In genomic region chr14:60222820-60223219, GRCh38 we compare ENCODE assay signal across 11 cellular contexts. TPM values are rescaled to one million over a fixed set of nuclear protein-coding genes. Genes with fewer than 3 reads are reported as not detected.
A peak's percentile ranks its signal among the peaks of the same experiment; 100 is the strongest.
DNase-seq lines count a peak whose midpoint lies in the region; ATAC-seq, FAIRE-seq and TF ChIP-seq lines count a peak whose summit lies in the region.
"Had no signal": no experiment of that assay in that cellular context is flagged by ENCODE, and none has a peak within 500 bp of the region (broad histone marks: within the 10 kb centered on the region; RNA-seq: fewer than 3 reads in every experiment).

No MANE protein-coding gene starts in this region.

- H3K79me2 ChIP-seq in HepG2 (ENCODE audit: insufficient read depth, low read length), result no peaks in the 10 kb centered on the region

- whole genome bisulfite sequencing in liver, result 32% methylated on average over 4 of the region's 4 CpGs
- 63% methylated on average over 2 of the region's 4 CpGs for WGBS in HepG2 (ENCODE audit: low lambda C conversion rate)
- WGBS in lung, 2 donors, result 68 to 84% methylated on average over 4 of the region's 4 CpGs

- no peak overlapping the region for H3K27ac Mint-ChIP-seq in stimulated activated memory B cell treated with anti-CD40 and anti-IgM and Interleukin-4, amounts not matched to agents 10 μg/mL and 1 μg/mL and 100 μg/mL, for 72 hours
- H3K27ac Mint-ChIP-seq: activated CD4-positive, alpha-beta memory T cell treated with anti-CD3 and anti-CD28 coated beads, Interleukin-2, amount 10 ng/mL, durations not matched to agents 7 days and 5 days; activated naive CD4-positive, alpha-beta T cell treated with anti-CD3 and anti-CD28 coated beads, Interleukin-2, amount 10 ng/mL, durations not matched to agents 7 days and 5 days had no signal

- H3K27me3 Mint-ChIP-seq in stimulated activated memory B cell treated with anti-CD40 and anti-IgM and Interleukin-4, amounts not matched to agents 10 μg/mL and 1 μg/mL and 100 μg/mL, for 72 hours, result no peaks in the 10 kb centered on the region
- H3K27me3 Mint-ChIP-seq: activated CD4-positive, alpha-beta memory T cell treated with anti-CD3 and anti-CD28 coated beads, Interleukin-2, amount 10 ng/mL, durations not matched to agents 7 days and 5 days had no signal

- TF ChIP-seq POLR2A in HepG2 (IDR thresholded peaks at IDR 0.05; ENCODE audit: insufficient read depth in 1 of 2, low read depth in 2 of 2, low read length in 2 of 2), result no peak

- no peak overlapping the region for H2AFZ ChIP-seq in HepG2 (ENCODE audit: low read length)

- POLR2A ChIA-PET in HepG2 (lab: Yijun Ruan, JAX), result no interaction called here

- CTCF ChIA-PET in HepG2 (lab: Yijun Ruan, JAX; ENCODE audit: low intra/inter-chr PET ratio, low total read pairs), result no interaction called here

- no peaks in the 10 kb centered on the region for H3K27me3 ChIP-seq in liver (ENCODE audit: control insufficient read depth in 4 of 4, insufficient read depth in 4 of 4, low read length in 3 of 4)
- H3K27me3 ChIP-seq in HepG2 (ENCODE audit: control insufficient read depth in 1 of 2, insufficient read depth in 2 of 2, low read length in 2 of 2), result no peaks in the 10 kb centered on the region
- H3K27me3 ChIP-seq in lung (ENCODE audit: control insufficient read depth, insufficient read depth), result no peaks in the 10 kb centered on the region
- H3K27me3 ChIP-seq: ovary had no signal

- no peaks in the 10 kb centered on the region for H3K9me3 Mint-ChIP-seq in stimulated activated memory B cell treated with anti-CD40 and anti-IgM and Interleukin-4, amounts not matched to agents 10 μg/mL and 1 μg/mL and 100 μg/mL, for 72 hours
- H3K9me3 Mint-ChIP-seq: activated CD4-positive, alpha-beta memory T cell treated with anti-CD3 and anti-CD28 coated beads, Interleukin-2, amount 10 ng/mL, durations not matched to agents 7 days and 5 days; activated naive CD4-positive, alpha-beta T cell treated with anti-CD3 and anti-CD28 coated beads, Interleukin-2, amount 10 ng/mL, durations not matched to agents 7 days and 5 days had no signal

- peaks cover 10% of the 10 kb centered on the region for H3K4me1 Mint-ChIP-seq in stimulated activated memory B cell treated with anti-CD40 and anti-IgM and Interleukin-4, amounts not matched to agents 10 μg/mL and 1 μg/mL and 100 μg/mL, for 72 hours
- H3K4me1 Mint-ChIP-seq: activated CD4-positive, alpha-beta memory T cell treated with anti-CD3 and anti-CD28 coated beads, Interleukin-2, amount 10 ng/mL, durations not matched to agents 7 days and 5 days; activated naive CD4-positive, alpha-beta T cell treated with anti-CD3 and anti-CD28 coated beads, Interleukin-2, amount 10 ng/mL, durations not matched to agents 7 days and 5 days had no signal

- TF ChIP-seq RAD21 in liver (IDR thresholded peaks at IDR 0.05), result no peak
- no peak for TF ChIP-seq RAD21 in HepG2 (CRISPR knock-in tag; IDR thresholded peaks at IDR 0.05)

- TF ChIP-seq CTCF in liver (IDR thresholded peaks at IDR 0.05; ENCODE audit: low read depth, low read length, missing input control) (no peak), HepG2 (CRISPR knock-in tag; IDR thresholded peaks at IDR 0.05) (no peak), lung (IDR thresholded peaks at IDR 0.05; ENCODE audit: control extremely low read depth, extremely low read depth) (no peak)

- no peaks in the 10 kb centered on the region for H4K20me1 ChIP-seq in HepG2 (ENCODE audit: insufficient read depth, low read length)

- H3K4me2 ChIP-seq in HepG2 (ENCODE audit: low read depth, low read length), result no peak overlapping the region

- H3K4me3 Mint-ChIP-seq in stimulated activated memory B cell treated with anti-CD40 and anti-IgM and Interleukin-4, amounts not matched to agents 10 μg/mL and 1 μg/mL and 100 μg/mL, for 72 hours, result no peak overlapping the region
- H3K4me3 Mint-ChIP-seq: activated CD4-positive, alpha-beta memory T cell treated with anti-CD3 and anti-CD28 coated beads, Interleukin-2, amount 10 ng/mL, durations not matched to agents 7 days and 5 days; activated naive CD4-positive, alpha-beta T cell treated with anti-CD3 and anti-CD28 coated beads, Interleukin-2, amount 10 ng/mL, durations not matched to agents 7 days and 5 days had no signal

- TF ChIP-seq EP300 in HepG2 (IDR thresholded peaks at IDR 0.05; ENCODE audit: low read depth in 2 of 2, low read length in 2 of 2) (no peak), HepG2 (CRISPR knock-in tag; IDR thresholded peaks at IDR 0.05; ENCODE audit: borderline replicate concordance) (no peak)

- no peaks in the 10 kb centered on the region for H3K9me3 ChIP-seq in liver (ENCODE audit: control insufficient read depth in 4 of 4, low read length in 3 of 4)
- H3K9me3 ChIP-seq in HepG2 (ENCODE audit: low read length), result no peaks in the 10 kb centered on the region
- H3K9me3 ChIP-seq in lung (ENCODE audit: control insufficient read depth in 2 of 2, insufficient read depth in 1 of 2, low read length in 1 of 2), result no peaks in the 10 kb centered on the region
- H3K9me3 ChIP-seq: ovary had no signal

- in situ Hi-C loops in HepG2 (cut with HindIII; ENCODE audit: extremely low pct_ligation_motif_present, low pct_unique_long_range_greater_than_20kb), result no loop called here

- no peaks in the 10 kb centered on the region for H3K36me3 ChIP-seq in liver (ENCODE audit: control insufficient read depth in 4 of 4, insufficient read depth in 3 of 4, low read depth in 1 of 4, low read length in 3 of 4)
- H3K36me3 ChIP-seq in HepG2 (replicated peaks in 1 of 2; ENCODE audit: control insufficient read depth in 1 of 2, insufficient read depth in 2 of 2, low read length in 2 of 2), result no peaks in the 10 kb centered on the region
- H3K36me3 ChIP-seq in lung (ENCODE audit: control insufficient read depth in 2 of 2, insufficient read depth in 2 of 2, low read length in 2 of 2), result no peaks in the 10 kb centered on the region
- H3K36me3 ChIP-seq: ovary had no signal

- intact Hi-C loops in HepG2 (cut with micrococcal nuclease; ENCODE audit: unreplicated experiment), result no loop called here

- H3K4me3 ChIP-seq in liver (ENCODE audit: low read depth in 1 of 3, low read length in 3 of 3) (no peak overlapping the region), HepG2 (replicated peaks in 1 of 3; ENCODE audit: insufficient read depth in 1 of 3, low read depth in 2 of 3, low read length in 3 of 3) (no peak overlapping the region), lung (no peak overlapping the region)
- H3K4me3 ChIP-seq: ovary had no signal

- H3K27ac ChIP-seq in liver (ENCODE audit: low read depth in 1 of 2, low read length in 2 of 2), result no peak overlapping the region
- H3K27ac ChIP-seq in HepG2 (ENCODE audit: extremely low read length, insufficient read depth, low read length), result no peak overlapping the region
- no peak overlapping the region for H3K27ac ChIP-seq in lung (ENCODE audit: low read depth in 1 of 2, low read length in 1 of 2)
- H3K27ac ChIP-seq: ovary had no signal

- no peak for FAIRE-seq in HepG2 (lab: Jason Lieb, UNC)

- no TSS peak for BruUV-seq in HepG2 (replicated peaks; lab: Mats Ljungman, UMichigan)

- no peak for ATAC-seq in HepG2
- ATAC-seq in lung (ENCODE audit: insufficient read depth, low FRiP score), result no peak
- no peak for ATAC-seq in stimulated activated memory B cell treated with anti-CD40 and anti-IgM and Interleukin-4, amounts not matched to agents 10 μg/mL and 1 μg/mL and 100 μg/mL, for 72 hours
- ATAC-seq in GM18909 (IDR thresholded peaks at IDR 0.05; ENCODE audit: poor library complexity, unreplicated experiment), result no peak
- no peak for ATAC-seq in GM18502 (IDR thresholded peaks at IDR 0.05; ENCODE audit: poor library complexity, unreplicated experiment)
- ATAC-seq in HG02623 (IDR thresholded peaks at IDR 0.05; ENCODE audit: unreplicated experiment), result no peak

- H3K4me1 ChIP-seq in liver (ENCODE audit: control insufficient read depth in 4 of 4, insufficient read depth in 4 of 4, low read length in 3 of 4), result peaks cover 0 to 11% (median 7%) of the 10 kb centered on the region in 4 donors
- no peaks in the 10 kb centered on the region for H3K4me1 ChIP-seq in HepG2 (ENCODE audit: insufficient read depth, low read length)
- peaks cover 0 to 8% of the 10 kb centered on the region in 2 donors for H3K4me1 ChIP-seq in lung (ENCODE audit: control insufficient read depth in 2 of 2, insufficient read depth in 2 of 2, low read length in 2 of 2)

- no peaks in the 10 kb centered on the region for H3K36me3 Mint-ChIP-seq in stimulated activated memory B cell treated with anti-CD40 and anti-IgM and Interleukin-4, amounts not matched to agents 10 μg/mL and 1 μg/mL and 100 μg/mL, for 72 hours
- H3K36me3 Mint-ChIP-seq: activated naive CD4-positive, alpha-beta T cell treated with anti-CD3 and anti-CD28 coated beads, Interleukin-2, amount 10 ng/mL, durations not matched to agents 7 days and 5 days had no signal

- DNase-seq in HepG2 (ENCODE audit: low spot score) (no peak), cerebellar cortex (ENCODE audit: low spot score) (peak; percentile 26), lung (ENCODE audit: low spot score) (peak; percentile 48)
- DNase-seq: activated CD4-positive, alpha-beta memory T cell treated with anti-CD3 and anti-CD28 coated beads, Interleukin-2, amount 10 ng/mL, durations not matched to agents 7 days and 5 days; activated naive CD4-positive, alpha-beta T cell treated with anti-CD3 and anti-CD28 coated beads, Interleukin-2, amount 10 ng/mL, durations not matched to agents 7 days and 5 days; ovary had no signal

- H3K9ac ChIP-seq in liver (ENCODE audit: low read depth in 1 of 2, low read length in 2 of 2) (no peak overlapping the region), HepG2 (ENCODE audit: insufficient read depth, low read depth, low read length) (no peak overlapping the region)

RNA-seq across cellular contexts. Expression of gene PPM1A, which starts 26.2 kb away (rescaled TPM):
- total RNA-seq in liver (10 to 100 TPM; 33.2 to 43.2 TPM), HepG2 (2016; rRNA removed; fragmentation: Illumina TruSeq; extraction: Trizol) (29.8 and 37.6 TPM in 2 replicates), lung (10 to 100 TPM; 41.9 to 61.5 TPM)
- polyA plus RNA-seq in liver (10 to 100 TPM; 23.0 to 25.8 TPM), HepG2 (2011; rRNA removed) (20.4 and 23.3 TPM in 2 replicates), lung (10 to 100 TPM; 21.4 to 25.3 TPM)
- total RNA-seq in HepG2 (2016; cell fraction: cytosol; rRNA removed; fragmentation: Illumina TruSeq; extraction: Trizol; ENCODE audit: low read depth), result 12.6 and 12.8 TPM in 2 replicates
- total RNA-seq in HepG2 (2016; cell fraction: insoluble cytoplasmic fraction; rRNA removed; fragmentation: Illumina TruSeq; extraction: Trizol), result 27.0 and 34.6 TPM in 2 replicates
- total RNA-seq in HepG2 (2016; cell fraction: membrane; rRNA removed; fragmentation: Illumina TruSeq; extraction: Trizol), result 36.5 and 40.3 TPM in 2 replicates
- total RNA-seq in HepG2 (2016; cell fraction: nucleus; rRNA removed; fragmentation: Illumina TruSeq; extraction: Trizol), result 23.7 and 28.3 TPM in 2 replicates
- 6.8 and 14.1 TPM in 2 replicates for polyA plus RNA-seq in HepG2 (2011; cell fraction: cytosol; rRNA removed)
- 13.7 and 18.0 TPM in 2 replicates for polyA plus RNA-seq in HepG2 (2011; cell fraction: nucleus; rRNA removed)
- 29.6 and 41.4 TPM in 2 replicates for polyA plus RNA-seq in HepG2 (2012)
- 9.4 and 10.8 TPM in 2 replicates for polyA plus RNA-seq in HepG2 (2016; cell fraction: cytosol; fragmentation: Illumina TruSeq; extraction: Trizol; ENCODE audit: low read depth)
- polyA plus RNA-seq in HepG2 (2016; cell fraction: insoluble cytoplasmic fraction; fragmentation: Illumina TruSeq; extraction: Trizol; ENCODE audit: low read depth), result 30.9 and 34.7 TPM in 2 replicates
- polyA plus RNA-seq in HepG2 (2016; cell fraction: membrane; fragmentation: Illumina TruSeq; extraction: Trizol; ENCODE audit: low read depth), result 23.2 and 25.1 TPM in 2 replicates
- 42.0 and 44.4 TPM in 2 replicates for polyA plus RNA-seq in HepG2 (2016; cell fraction: nucleus; fragmentation: Illumina TruSeq; extraction: Trizol; ENCODE audit: insufficient read depth, low read depth)
- 36.9 and 46.4 TPM in 2 replicates for polyA minus RNA-seq in HepG2 (2011; rRNA and poly(A)+ RNA removed; ENCODE audit: low replicate concordance)
- 25.6 and 32.2 TPM in 2 replicates for polyA minus RNA-seq in HepG2 (2011; cell fraction: cytosol; rRNA and poly(A)+ RNA removed)
- polyA minus RNA-seq in HepG2 (2011; cell fraction: nucleus; rRNA and poly(A)+ RNA removed), result 49.9 and 56.8 TPM in 2 replicates

RNA-seq across cellular contexts. Expression of gene DHRS7, which starts 57.6 kb away (rescaled TPM):
- 100 to 1,000 TPM in 1 of 2 donors, 10 to 100 TPM in 1; 42.1 to 180 TPM for total RNA-seq in liver
- polyA plus RNA-seq in liver, result 10 to 100 TPM; 71.6 to 89.0 TPM
- total RNA-seq in HepG2 (2016; rRNA removed; fragmentation: Illumina TruSeq; extraction: Trizol), result 25.2 and 44.4 TPM in 2 replicates
- 7.9 and 8.6 TPM in 2 replicates for total RNA-seq in HepG2 (2016; cell fraction: cytosol; rRNA removed; fragmentation: Illumina TruSeq; extraction: Trizol; ENCODE audit: low read depth)
- total RNA-seq in HepG2 (2016; cell fraction: insoluble cytoplasmic fraction; rRNA removed; fragmentation: Illumina TruSeq; extraction: Trizol), result 26.3 and 40.3 TPM in 2 replicates
- total RNA-seq in HepG2 (2016; cell fraction: membrane; rRNA removed; fragmentation: Illumina TruSeq; extraction: Trizol), result 9.4 and 10.7 TPM in 2 replicates
- total RNA-seq in HepG2 (2016; cell fraction: nucleus; rRNA removed; fragmentation: Illumina TruSeq; extraction: Trizol), result 30.8 and 35.0 TPM in 2 replicates
- polyA plus RNA-seq in HepG2 (2011; rRNA removed), result 17.0 and 20.8 TPM in 2 replicates
- polyA plus RNA-seq in HepG2 (2011; cell fraction: cytosol; rRNA removed), result 19.3 and 24.1 TPM in 2 replicates
- polyA plus RNA-seq in HepG2 (2011; cell fraction: nucleus; rRNA removed), result 9.2 and 12.0 TPM in 2 replicates
- polyA plus RNA-seq in HepG2 (2012), result 23.8 and 32.5 TPM in 2 replicates
- 6.4 and 6.9 TPM in 2 replicates for polyA plus RNA-seq in HepG2 (2016; cell fraction: cytosol; fragmentation: Illumina TruSeq; extraction: Trizol; ENCODE audit: low read depth)
- polyA plus RNA-seq in HepG2 (2016; cell fraction: insoluble cytoplasmic fraction; fragmentation: Illumina TruSeq; extraction: Trizol; ENCODE audit: low read depth), result 21.8 and 23.9 TPM in 2 replicates
- polyA plus RNA-seq in HepG2 (2016; cell fraction: membrane; fragmentation: Illumina TruSeq; extraction: Trizol; ENCODE audit: low read depth), result 8.3 and 8.6 TPM in 2 replicates
- polyA plus RNA-seq in HepG2 (2016; cell fraction: nucleus; fragmentation: Illumina TruSeq; extraction: Trizol; ENCODE audit: insufficient read depth, low read depth), result 38.7 and 45.9 TPM in 2 replicates
- 9.0 and 23.9 TPM in 2 replicates for polyA minus RNA-seq in HepG2 (2011; rRNA and poly(A)+ RNA removed; ENCODE audit: low replicate concordance)
- polyA minus RNA-seq in HepG2 (2011; cell fraction: cytosol; rRNA and poly(A)+ RNA removed), result 15.3 and 15.4 TPM in 2 replicates
- polyA minus RNA-seq in HepG2 (2011; cell fraction: nucleus; rRNA and poly(A)+ RNA removed), result 11.6 and 15.4 TPM in 2 replicates
- total RNA-seq in lung, result 10 to 100 TPM; 45.5 to 81.2 TPM
- polyA plus RNA-seq in lung, result 10 to 100 TPM; 74.8 to 91.8 TPM
